Comparison of ENCODE assay signal across 21 cellular contexts in the genomic region with DNA sequence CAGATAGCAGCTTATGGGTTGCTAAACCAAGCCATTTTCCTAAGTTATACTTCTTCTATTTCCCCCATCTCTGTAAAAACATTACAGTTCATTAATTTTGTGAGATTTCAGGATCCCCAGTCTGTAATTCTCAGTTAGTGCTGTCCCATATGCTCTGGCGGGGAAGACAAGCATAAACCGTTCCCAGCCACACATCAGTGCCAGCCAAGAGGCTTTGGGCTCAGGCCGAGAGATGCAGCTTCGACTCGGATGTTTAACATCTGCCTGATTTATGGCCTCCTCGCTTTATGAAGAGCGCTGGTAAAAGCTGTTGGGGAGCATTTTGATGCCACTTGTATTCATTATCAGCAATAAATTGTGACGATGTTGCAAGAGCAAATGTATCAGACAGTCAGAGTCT.
DNase-seq lines count a peak whose midpoint lies in the region; ATAC-seq and FAIRE-seq lines count a peak whose summit lies in the region.
"Had no signal": no experiment of that assay in that cellular context is flagged by ENCODE, and none has a peak within 500 bp of the region (broad histone marks: within the 10 kb centered on the region; RNA-seq: fewer than 3 reads in every experiment).

No MANE protein-coding gene starts in this region.

- DNase-seq in NCI-H345 (lab: John Stamatoyannopoulos, UW) (peak; percentile 16), NCI-H345 treated with DMSO at 0.1 percent for 48 hours (lab: John Stamatoyannopoulos, UW; ENCODE audit: unreplicated experiment) (no peak), NCI-H1694 treated with DMSO at 0.1 percent for 48 hours (lab: John Stamatoyannopoulos, UW) (peak; percentile 93), NCI-H510A (lab: John Stamatoyannopoulos, UW) (peak; percentile 20), urothelium cell line (ENCODE audit: low spot score) (no peak)
- DNase-seq in activated CD8-positive, alpha-beta memory T cell treated with anti-CD3 and anti-CD28 coated beads, Interleukin-2, amount 50 U/mL, for 48 hours, result no peak
- DNase-seq: BE2C; CD4-positive, CD25-positive, alpha-beta regulatory T cell; COR-L47; DMS 273 treated with DMSO at 0.1 percent for 48 hours; EL; GM23248; Kasumi-1; MM.1S; NCI-H1436 treated with DMSO at 0.1 percent for 48 hours; NCI-H524 treated with DMSO at 0.1 percent for 48 hours; PC-3; RPMI8226 had no signal

- FAIRE-seq in urothelium cell line (lab: Jason Lieb, UNC), result peak; percentile 94
- FAIRE-seq: GM12878 had no signal

- ATAC-seq in HG02885 (IDR thresholded peaks at IDR 0.05; ENCODE audit: poor library complexity, unreplicated experiment), result no peak
- ATAC-seq in GM18861 (IDR thresholded peaks at IDR 0.05; ENCODE audit: unreplicated experiment), result no peak
- ATAC-seq: GM12878, PC-3 had no signal

Comparison
In these comparisons a context has a peak if more than half of its experiments do, and no peak if none do; other contexts are left out.
1. DNase-seq: peak in NCI-H345 (single experiment), NCI-H1694 treated with DMSO at 0.1 percent for 48 hours (single experiment) and NCI-H510A (single experiment); none in NCI-H345 treated with DMSO at 0.1 percent for 48 hours (single experiment), urothelium cell line (single experiment) and activated CD8-positive, alpha-beta memory T cell treated with anti-CD3 and anti-CD28 coated beads, Interleukin-2, amount 50 U/mL, for 48 hours (single experiment).